ENCODE assay signal across 11 cellular contexts in genomic region chr10:85641479-85641967, GRCh38.
DNase-seq lines count a peak whose midpoint lies in the region; ATAC-seq, FAIRE-seq and TF ChIP-seq lines count a peak whose summit lies in the region.
"Had no signal": no experiment of that assay in that cellular context is flagged by ENCODE, and none has a peak within 500 bp of the region (broad histone marks: within the 10 kb centered on the region; RNA-seq: fewer than 3 reads in every experiment).

No MANE protein-coding gene starts in this region.

- CTCF ChIA-PET in Calu3 (lab: Charles Lee) (no interaction called here), T-cell (lab: Charles Lee) (no interaction called here)

- POLR2A ChIA-PET in T-cell (lab: Charles Lee) = no interaction called here

- no peaks in the 10 kb centered on the region for H3K27me3 ChIP-seq in astrocyte (ENCODE audit: insufficient read depth, low read length)

- no peaks in the 10 kb centered on the region for H3K79me2 ChIP-seq in astrocyte (ENCODE audit: insufficient read depth, low read length)

- TF ChIP-seq CTCF in Calu3 (IDR thresholded peaks at IDR 0.05; ENCODE audit: unreplicated experiment) = no peak
- TF ChIP-seq CTCF in astrocyte (IDR thresholded peaks at IDR 0.05; ENCODE audit: insufficient read depth, low read depth, low read length) = no peak

- peaks cover 28% of the 10 kb centered on the region for H3K4me1 ChIP-seq in astrocyte (ENCODE audit: insufficient read depth, low read length)

- H3K4me1 Mint-ChIP-seq in Calu3 (ENCODE audit: low read depth, unreplicated experiment) = peaks cover 56% of the 10 kb centered on the region
- H3K4me1 Mint-ChIP-seq in astrocyte (ENCODE audit: low read depth, unreplicated experiment) = peaks cover 17% of the 10 kb centered on the region
- no peaks in the 10 kb centered on the region for H3K4me1 Mint-ChIP-seq in T-cell

- no peaks in the 10 kb centered on the region for H3K27me3 Mint-ChIP-seq in Calu3 (ENCODE audit: unreplicated experiment)
- H3K27me3 Mint-ChIP-seq in astrocyte (ENCODE audit: low read depth, unreplicated experiment) = no peaks in the 10 kb centered on the region
- no peaks in the 10 kb centered on the region for H3K27me3 Mint-ChIP-seq in T-cell

- H3K36me3 ChIP-seq in astrocyte (ENCODE audit: insufficient read depth, low read length) = no peaks in the 10 kb centered on the region

- peak; percentile 56 for DNase-seq in Calu3
- DNase-seq in astrocyte (ENCODE audit: low read depth) = peak; percentile 53
- peak; percentile 16 to 18 for DNase-seq in lung microvascular endothelial cell (ENCODE audit: low read depth in 2 of 2)
- no peak for DNase-seq in pons (ENCODE audit: low spot score)
- DNase-seq in HuH-7.5 (ENCODE audit: low spot score) = no peak
- no peak for DNase-seq in T-cell
- DNase-seq: activated CD4-positive, alpha-beta T cell treated with anti-CD3 and anti-CD28 coated beads, Interleukin-2, amount 50 U/mL, for 48 hours; NCI-H1694 treated with DMSO at 0.1 percent for 48 hours; T-helper 1 cell had no signal

- no peak overlapping the region for H3K4me3 ChIP-seq in astrocyte (ENCODE audit: insufficient read depth, low read depth, low read length)

- no peaks in the 10 kb centered on the region for H3K9me3 ChIP-seq in astrocyte (ENCODE audit: insufficient read depth, low read depth, low read length)

- H3K36me3 Mint-ChIP-seq in Calu3 (ENCODE audit: insufficient read depth, unreplicated experiment) (peaks cover 17% of the 10 kb centered on the region), astrocyte (ENCODE audit: low read depth, unreplicated experiment) (no peaks in the 10 kb centered on the region), T-cell (no peaks in the 10 kb centered on the region)

- peak overlapping the region; percentile 95 for H3K27ac Mint-ChIP-seq in Calu3 (ENCODE audit: unreplicated experiment)
- no peak overlapping the region for H3K27ac Mint-ChIP-seq in astrocyte (ENCODE audit: unreplicated experiment)
- H3K27ac Mint-ChIP-seq in T-cell = no peak overlapping the region

- H3K4me3 Mint-ChIP-seq in Calu3 (ENCODE audit: low read depth, unreplicated experiment) (peak overlapping the region; percentile 15), astrocyte (ENCODE audit: unreplicated experiment) (no peak overlapping the region), T-cell (no peak overlapping the region)

- H3K9ac ChIP-seq in astrocyte (ENCODE audit: low read length) = no peak overlapping the region

- BruUV-seq in Calu3 (replicated peaks; lab: Mats Ljungman, UMichigan) = no TSS peak

- intact Hi-C loops in Calu3 (cut with micrococcal nuclease; ENCODE audit: unreplicated experiment) = loop anchor here (2.0 kb wide), 1 partner anchor 93 kb away; no protein-coding TSS in a partner anchor

- H4K20me1 ChIP-seq in astrocyte (ENCODE audit: insufficient read depth, low read length) = no peaks in the 10 kb centered on the region

- no peak overlapping the region for H3K27ac ChIP-seq in astrocyte (ENCODE audit: low read depth, low read length)

- peak overlapping the region; percentile 68 for H3K4me2 ChIP-seq in astrocyte (ENCODE audit: low read length)

- peak; percentile 31 for ATAC-seq in HG03442 (IDR thresholded peaks at IDR 0.05; ENCODE audit: unreplicated experiment)
- no peak for ATAC-seq in HG03460 (IDR thresholded peaks at IDR 0.05; ENCODE audit: unreplicated experiment)
- ATAC-seq in T-cell (replicated peaks in 1 of 4) = no peak

- peak; percentile 26 for FAIRE-seq in astrocyte (lab: Jason Lieb, UNC)

- H3K9me3 Mint-ChIP-seq in Calu3 (ENCODE audit: low read depth, unreplicated experiment) = no peaks in the 10 kb centered on the region
- peaks cover 1% of the 10 kb centered on the region for H3K9me3 Mint-ChIP-seq in astrocyte (ENCODE audit: unreplicated experiment)
- H3K9me3 Mint-ChIP-seq in T-cell = no peaks in the 10 kb centered on the region

- no peak overlapping the region for H2AFZ ChIP-seq in astrocyte (ENCODE audit: low read depth, low read length)

Comparison
In these comparisons a context has a peak if more than half of its experiments do, and no peak if none do; other contexts are left out.
1. DNase-seq: peak in Calu3 (single experiment), astrocyte (single experiment) and lung microvascular endothelial cell (2 of 2); none in pons (single experiment), HuH-7.5 (single experiment) and T-cell (0 of 34).